26 cellular contexts compared by ENCODE assay signal in the genomic region with DNA sequence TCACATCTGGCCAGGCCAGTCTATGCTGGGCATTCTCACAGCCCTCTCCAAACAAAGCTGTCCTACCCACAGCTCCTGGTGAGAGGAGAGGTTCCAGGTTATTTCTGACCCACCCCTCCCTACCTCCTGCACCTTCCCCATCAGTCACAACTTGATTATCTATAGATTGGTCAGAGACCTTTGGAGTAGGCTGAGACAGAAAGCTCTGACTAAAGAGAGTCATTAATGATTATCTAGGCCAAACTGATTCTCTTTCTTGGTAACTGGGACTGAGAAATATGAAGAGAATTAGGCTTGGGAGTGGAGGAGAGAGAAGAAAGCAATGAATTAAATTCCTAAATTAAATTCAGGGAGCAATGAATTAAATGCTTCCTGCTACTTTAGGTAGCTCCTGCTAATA. TPM values are rescaled to one million over a fixed set of nuclear protein-coding genes. Genes with fewer than 3 reads are reported as not detected.
DNase-seq lines count a peak whose midpoint lies in the region; ATAC-seq, FAIRE-seq and TF ChIP-seq lines count a peak whose summit lies in the region.
"Had no signal": no experiment of that assay in that cellular context is flagged by ENCODE, and none has a peak within 500 bp of the region (broad histone marks: within the 10 kb centered on the region; RNA-seq: fewer than 3 reads in every experiment).

No MANE protein-coding gene starts in this region.

- ATAC-seq in HepG2: peak; percentile 88
- ATAC-seq: PC-3, Right ventricle myocardium inferior, SK-N-SH treated with all-trans-retinoic acid at 6 μM for 48 hours had no signal

- in situ Hi-C loops in Caki2 (cut with HindIII; ENCODE audit: low pct_unique_long_range_greater_than_20kb, low sequenced_read_pairs): no loop called here
- in situ Hi-C loops in HepG2 (cut with HindIII; ENCODE audit: extremely low pct_ligation_motif_present, low pct_unique_long_range_greater_than_20kb): no loop called here

- no peak overlapping the region for H2BK120ac ChIP-seq in H1 (replicated peaks; ENCODE audit: low read depth, low read length)

- TF ChIP-seq CTCF in H1 (IDR thresholded peaks at IDR 0.05; ENCODE audit: control extremely low read depth in 1 of 3, insufficient read depth in 1 of 3, low read depth in 1 of 3, low read length in 3 of 3) (no peak), HepG2 (CRISPR knock-in tag; IDR thresholded peaks at IDR 0.05) (no peak), parathyroid adenoma (IDR thresholded peaks at IDR 0.05) (no peak), vagina (IDR thresholded peaks at IDR 0.05) (no peak)

- DNase-seq in Caki2 (ENCODE audit: low read depth): peak; percentile 34
- DNase-seq in H1 (ENCODE audit: low read depth in 1 of 2, low spot score in 2 of 2): no peak
- DNase-seq in HepG2 (ENCODE audit: low spot score): no peak
- no peak for DNase-seq in DMS153 treated with DMSO at 0.1 percent for 48 hours (lab: John Stamatoyannopoulos, UW; ENCODE audit: unreplicated experiment)
- DNase-seq in GM03348 (ENCODE audit: low spot score): no peak
- no peak for DNase-seq in vagina (ENCODE audit: extremely low spot score in 2 of 2)
- no peak for DNase-seq in T-helper 2 cell
- DNase-seq: 8988T; DMS153; H7; IMR-90; KG1; MM.1S; NCI-H2029; NCI-H446; NCI-H524 treated with DMSO at 0.1 percent for 48 hours; NCI-H774; NK-92 treated with Interleukin-12 subunit alpha and Interleukin-12 subunit beta, amount 100 ng/mL, for 24 hours; PC-3; SJCRH30 had no signal

- no peak overlapping the region for H4K91ac ChIP-seq in H1 (replicated peaks; ENCODE audit: insufficient read length, low read length)

- no peaks in the 10 kb centered on the region for H3K9me3 ChIP-seq in H1 (ENCODE audit: insufficient read depth in 2 of 2, low read depth in 1 of 2, low read length in 1 of 2)
- H3K9me3 ChIP-seq in HepG2 (ENCODE audit: low read length): no peaks in the 10 kb centered on the region
- H3K9me3 ChIP-seq in parathyroid adenoma (ENCODE audit: control insufficient read depth, low read length): no peaks in the 10 kb centered on the region
- H3K9me3 ChIP-seq in vagina: no peaks in the 10 kb centered on the region
- H3K9me3 ChIP-seq: SJCRH30 had no signal

- no peaks in the 10 kb centered on the region for H3K36me3 ChIP-seq in H1 (ENCODE audit: control insufficient read depth in 2 of 4, insufficient read depth in 4 of 4, low read length in 3 of 4)
- H3K36me3 ChIP-seq in HepG2 (replicated peaks in 1 of 2; ENCODE audit: control insufficient read depth in 1 of 2, insufficient read depth in 2 of 2, low read length in 2 of 2): no peaks in the 10 kb centered on the region
- no peaks in the 10 kb centered on the region for H3K36me3 ChIP-seq in parathyroid adenoma (ENCODE audit: control insufficient read depth, insufficient read depth, low read length)
- H3K36me3 ChIP-seq in vagina: no peaks in the 10 kb centered on the region
- H3K36me3 ChIP-seq: SJCRH30 had no signal

- no peak overlapping the region for H3K9ac ChIP-seq in H1 (replicated peaks in 1 of 4; ENCODE audit: extremely low read depth in 1 of 4, low read depth in 3 of 4, low read length in 3 of 4)
- no peak overlapping the region for H3K9ac ChIP-seq in HepG2 (ENCODE audit: insufficient read depth, low read depth, low read length)
- no peak overlapping the region for H3K9ac ChIP-seq in parathyroid adenoma

- no peak overlapping the region for H3K4me3 ChIP-seq in H1 (ENCODE audit: extremely low read depth in 1 of 4, insufficient read depth in 2 of 4, low read depth in 3 of 4, low read length in 4 of 4)
- no peak overlapping the region for H3K4me3 ChIP-seq in HepG2 (replicated peaks in 1 of 3; ENCODE audit: insufficient read depth in 1 of 3, low read depth in 2 of 3, low read length in 3 of 3)
- no peak overlapping the region for H3K4me3 ChIP-seq in parathyroid adenoma (ENCODE audit: low read depth, low read length)
- no peak overlapping the region for H3K4me3 ChIP-seq in vagina
- H3K4me3 ChIP-seq: SJCRH30 had no signal

- H3K27ac ChIP-seq in H1 (ENCODE audit: low read depth, low read length) (no peak overlapping the region), HepG2 (ENCODE audit: extremely low read length, insufficient read depth, low read length) (no peak overlapping the region), parathyroid adenoma (no peak overlapping the region), vagina (no peak overlapping the region)
- H3K27ac ChIP-seq: SJCRH30 had no signal

- H3K18ac ChIP-seq in H1 (ENCODE audit: extremely low read depth, low read length): no peak overlapping the region

- H3K23ac ChIP-seq in H1 (ENCODE audit: insufficient read length): no peak overlapping the region

- H4K20me1 ChIP-seq in H1 (replicated peaks in 1 of 2; ENCODE audit: control insufficient read depth in 1 of 2, insufficient read depth in 2 of 2, low read length in 2 of 2) (no peaks in the 10 kb centered on the region), HepG2 (ENCODE audit: insufficient read depth, low read length) (no peaks in the 10 kb centered on the region)

- POLR2A ChIA-PET in H1 (lab: Charles Lee; ENCODE audit: partially characterized antibody): interaction anchor here (1.0 kb wide), 1 partner anchor 19 kb away, joined by 3 read pairs; a partner anchor contains a TSS
- POLR2A ChIA-PET in HepG2 (lab: Yijun Ruan, JAX): no interaction called here

- no peak overlapping the region for H2BK12ac ChIP-seq in H1 (ENCODE audit: low read depth, low read length)

- no peak overlapping the region for H2BK15ac ChIP-seq in H1 (ENCODE audit: low read length)

- H3K4me1 ChIP-seq in H1 (replicated peaks in 1 of 4; ENCODE audit: control insufficient read depth in 3 of 4, insufficient read depth in 4 of 4, low read length in 3 of 4) (peaks cover 0 to 2% (median 2%) of the 10 kb centered on the region in 4 experiments; a peak in 4 of 7 replicates), HepG2 (ENCODE audit: insufficient read depth, low read length) (peaks cover 16% of the 10 kb centered on the region), parathyroid adenoma (no peaks in the 10 kb centered on the region), vagina (no peaks in the 10 kb centered on the region)
- H3K4me1 ChIP-seq: SJCRH30 had no signal

- H3K56ac ChIP-seq in H1 (replicated peaks; ENCODE audit: insufficient read length, low read depth, low read length): no peak overlapping the region

- H3K4ac ChIP-seq in H1 (replicated peaks; ENCODE audit: insufficient read length, low read depth, low read length): no peak overlapping the region

- H3K27me3 ChIP-seq in H1 (replicated peaks in 1 of 4; ENCODE audit: control insufficient read depth in 3 of 4, extremely low read depth in 1 of 4, insufficient read depth in 3 of 4, low read length in 3 of 4): no peaks in the 10 kb centered on the region
- peaks cover 4 to 22% of the 10 kb centered on the region in 2 experiments; a peak in 4 of 5 replicates for H3K27me3 ChIP-seq in HepG2 (ENCODE audit: control insufficient read depth in 1 of 2, insufficient read depth in 2 of 2, low read length in 2 of 2)
- no peaks in the 10 kb centered on the region for H3K27me3 ChIP-seq in parathyroid adenoma (ENCODE audit: control insufficient read depth, insufficient read depth, low read length)
- no peaks in the 10 kb centered on the region for H3K27me3 ChIP-seq in vagina

- H3K23me2 ChIP-seq in H1 (ENCODE audit: low read depth, low read length): no peaks in the 10 kb centered on the region

- H2BK5ac ChIP-seq in H1 (ENCODE audit: low read depth, low read length): no peak overlapping the region

- TF ChIP-seq POLR2A in H1 (IDR thresholded peaks at IDR 0.05; ENCODE audit: control extremely low read depth in 1 of 2, low read depth in 2 of 2, low read length in 2 of 2) (no peak), HepG2 (IDR thresholded peaks at IDR 0.05; ENCODE audit: insufficient read depth in 1 of 2, low read depth in 2 of 2, low read length in 2 of 2) (no peak), vagina (IDR thresholded peaks at IDR 0.05) (no peak)

- BruUV-seq in HepG2 (replicated peaks; lab: Mats Ljungman, UMichigan): no TSS peak

- H3K79me2 ChIP-seq in H1 (ENCODE audit: control insufficient read depth in 1 of 2, insufficient read depth in 2 of 2, low read length in 2 of 2) (no peaks in the 10 kb centered on the region), HepG2 (ENCODE audit: insufficient read depth, low read length) (no peaks in the 10 kb centered on the region), parathyroid adenoma (no peaks in the 10 kb centered on the region)

- CTCF ChIA-PET in H1 (lab: Charles Lee; ENCODE audit: partially characterized antibody): interaction anchor here (2.1 kb wide), 1 partner anchor 47 kb away, joined by 6 read pairs; no protein-coding TSS in a partner anchor
- CTCF ChIA-PET in HepG2 (lab: Yijun Ruan, JAX; ENCODE audit: low intra/inter-chr PET ratio, low total read pairs): no interaction called here

- no peak overlapping the region for H4K8ac ChIP-seq in H1 (ENCODE audit: extremely low read depth, insufficient read depth, low read length)

- TF ChIP-seq RAD21 in H1 (IDR thresholded peaks at IDR 0.05 in 1 of 2, conservative IDR thresholded peaks at IDR 0.05 in 1 of 2; ENCODE audit: low read depth in 2 of 2, low read length in 2 of 2) (no peak), HepG2 (CRISPR knock-in tag; IDR thresholded peaks at IDR 0.05) (no peak)

- H3K4me2 ChIP-seq in H1 (ENCODE audit: insufficient read depth in 1 of 2, low read depth in 2 of 2, low read length in 2 of 2) (no peak overlapping the region), HepG2 (ENCODE audit: low read depth, low read length) (no peak overlapping the region), parathyroid adenoma (ENCODE audit: low read length) (no peak overlapping the region)

- H3K14ac ChIP-seq in H1 (ENCODE audit: insufficient read length): no peak overlapping the region

- no peak overlapping the region for H2AK5ac ChIP-seq in H1 (ENCODE audit: low read depth, low read length)

- intact Hi-C loops in HepG2 (cut with micrococcal nuclease; ENCODE audit: unreplicated experiment) (no loop called here), vagina (cut with DNase I) (no loop called here)

- H4K5ac ChIP-seq in H1 (ENCODE audit: insufficient read length, low read depth, low read length): no peak overlapping the region

- TF ChIP-seq EP300 in H1 (IDR thresholded peaks at IDR 0.05; ENCODE audit: borderline replicate concordance in 1 of 2, low read depth in 2 of 2, low read length in 2 of 2): no peak
- no peak for TF ChIP-seq EP300 in HepG2 (IDR thresholded peaks at IDR 0.05; ENCODE audit: low read depth in 2 of 2, low read length in 2 of 2)
- TF ChIP-seq EP300 in HepG2 (CRISPR knock-in tag; IDR thresholded peaks at IDR 0.05; ENCODE audit: borderline replicate concordance): no peak

- H2AFZ ChIP-seq in H1 (ENCODE audit: low read length) (peak overlapping the region; percentile 27; the same call in 1 of the 2 replicates), HepG2 (ENCODE audit: low read length) (no peak overlapping the region), parathyroid adenoma (peak overlapping the region; percentile 12)

- no peak overlapping the region for H2BK20ac ChIP-seq in H1 (ENCODE audit: low read length)

- FAIRE-seq in H1 (lab: Jason Lieb, UNC) (no peak), HepG2 (lab: Jason Lieb, UNC) (peak; percentile 12)

- no peaks in the 10 kb centered on the region for H3K79me1 ChIP-seq in H1 (ENCODE audit: low read depth, low read length)

RNA-seq across cellular contexts. Expression of a gene that starts 1.4 kb away (rescaled TPM):
- total RNA-seq in Caki2 (2014; rRNA removed; shearing (Covaris generic); ENCODE audit: low replicate concordance): 3.1 and 6.8 TPM in 2 replicates
- total RNA-seq in H1 (2021; fragmentation: NEBNext Ultra II Directional; extraction: Animal tissue kit (Norgen Biotek cat#: 25700)): 0.61 and 0.75 TPM in 2 replicates
- polyA plus RNA-seq in H1 (2011; rRNA removed) (0.08 and 0.09 TPM in 2 replicates), HepG2 (2011; rRNA removed) (not detected in 2 replicates)
- polyA plus RNA-seq in H1 (2011; cell fraction: cytosol; rRNA removed): 0.21 TPM
- polyA plus RNA-seq in H1 (2011; cell fraction: nucleus; rRNA removed): 0.07 TPM
- 0.10 to 0.93 TPM (median 0.25 TPM) in 3 of 4 replicates, not detected in the other for polyA plus RNA-seq in H1 (2012, experiment 1 of 2)
- not detected for polyA plus RNA-seq in H1 (2012, experiment 2 of 2)
- polyA plus RNA-seq in H1 (2013, experiment 1 of 2): 0.85 TPM
- 0.72 TPM for polyA plus RNA-seq in H1 (2013, experiment 2 of 2)
- polyA minus RNA-seq in H1 (2011; rRNA and poly(A)+ RNA removed): 0.29 TPM in 1 of 2 replicates, not detected in the other
- polyA minus RNA-seq in H1 (2011; cell fraction: cytosol; rRNA and poly(A)+ RNA removed): not detected
- not detected for polyA minus RNA-seq in H1 (2011; cell fraction: nucleus; rRNA and poly(A)+ RNA removed)
- total RNA-seq in HepG2 (2016; rRNA removed; fragmentation: Illumina TruSeq; extraction: Trizol) (not detected in 2 replicates), vagina (not detected)
- not detected in 2 replicates for total RNA-seq in HepG2 (2016; cell fraction: cytosol; rRNA removed; fragmentation: Illumina TruSeq; extraction: Trizol; ENCODE audit: low read depth)
- total RNA-seq in HepG2 (2016; cell fraction: insoluble cytoplasmic fraction; rRNA removed; fragmentation: Illumina TruSeq; extraction: Trizol): not detected in 2 replicates
- not detected in 2 replicates for total RNA-seq in HepG2 (2016; cell fraction: membrane; rRNA removed; fragmentation: Illumina TruSeq; extraction: Trizol)
- not detected in 2 replicates for total RNA-seq in HepG2 (2016; cell fraction: nucleus; rRNA removed; fragmentation: Illumina TruSeq; extraction: Trizol)
- polyA plus RNA-seq in HepG2 (2011; cell fraction: cytosol; rRNA removed): not detected in 2 replicates
- not detected in 2 replicates for polyA plus RNA-seq in HepG2 (2011; cell fraction: nucleus; rRNA removed)
- polyA plus RNA-seq in HepG2 (2012): not detected in 2 replicates
- polyA plus RNA-seq in HepG2 (2016; cell fraction: cytosol; fragmentation: Illumina TruSeq; extraction: Trizol; ENCODE audit: low read depth): not detected in 2 replicates
- not detected in 2 replicates for polyA plus RNA-seq in HepG2 (2016; cell fraction: insoluble cytoplasmic fraction; fragmentation: Illumina TruSeq; extraction: Trizol; ENCODE audit: low read depth)
- not detected in 2 replicates for polyA plus RNA-seq in HepG2 (2016; cell fraction: membrane; fragmentation: Illumina TruSeq; extraction: Trizol; ENCODE audit: low read depth)
- not detected in 2 replicates for polyA plus RNA-seq in HepG2 (2016; cell fraction: nucleus; fragmentation: Illumina TruSeq; extraction: Trizol; ENCODE audit: insufficient read depth, low read depth)
- not detected in 2 replicates for polyA minus RNA-seq in HepG2 (2011; rRNA and poly(A)+ RNA removed; ENCODE audit: low replicate concordance)
- polyA minus RNA-seq in HepG2 (2011; cell fraction: cytosol; rRNA and poly(A)+ RNA removed): not detected in 2 replicates
- not detected in 2 replicates for polyA minus RNA-seq in HepG2 (2011; cell fraction: nucleus; rRNA and poly(A)+ RNA removed)
- total RNA-seq: HT1080, IMR-90, PC-3, RPMI7951, SJCRH30 had no signal
- polyA plus RNA-seq: BJ, IMR-90 had no signal

RNA-seq across cellular contexts. Expression of a gene that starts 18.7 kb away (rescaled TPM):
- total RNA-seq in Caki2 (2014; rRNA removed; shearing (Covaris generic); ENCODE audit: low replicate concordance): 45.1 and 56.3 TPM in 2 replicates
- total RNA-seq in H1 (2021; fragmentation: NEBNext Ultra II Directional; extraction: Animal tissue kit (Norgen Biotek cat#: 25700)): 131 and 142 TPM in 2 replicates
- polyA plus RNA-seq in H1 (2011; rRNA removed): 20.2 and 30.7 TPM in 2 replicates
- 50.9 TPM for polyA plus RNA-seq in H1 (2011; cell fraction: cytosol; rRNA removed)
- polyA plus RNA-seq in H1 (2011; cell fraction: nucleus; rRNA removed): 21.9 TPM
- polyA plus RNA-seq in H1 (2012, experiment 1 of 2): 115 to 150 TPM (median 137 TPM) in 4 replicates
- 13.7 TPM for polyA plus RNA-seq in H1 (2012, experiment 2 of 2)
- 98.1 TPM for polyA plus RNA-seq in H1 (2013, experiment 1 of 2)
- 101 TPM for polyA plus RNA-seq in H1 (2013, experiment 2 of 2)
- polyA minus RNA-seq in H1 (2011; rRNA and poly(A)+ RNA removed): 32.3 and 46.0 TPM in 2 replicates
- 32.1 TPM for polyA minus RNA-seq in H1 (2011; cell fraction: cytosol; rRNA and poly(A)+ RNA removed)
- 83.3 TPM for polyA minus RNA-seq in H1 (2011; cell fraction: nucleus; rRNA and poly(A)+ RNA removed)
- total RNA-seq in HepG2 (2016; rRNA removed; fragmentation: Illumina TruSeq; extraction: Trizol): 127 and 168 TPM in 2 replicates
- 29.3 and 32.5 TPM in 2 replicates for total RNA-seq in HepG2 (2016; cell fraction: cytosol; rRNA removed; fragmentation: Illumina TruSeq; extraction: Trizol; ENCODE audit: low read depth)
- 131 and 158 TPM in 2 replicates for total RNA-seq in HepG2 (2016; cell fraction: insoluble cytoplasmic fraction; rRNA removed; fragmentation: Illumina TruSeq; extraction: Trizol)
- 43.0 and 52.4 TPM in 2 replicates for total RNA-seq in HepG2 (2016; cell fraction: membrane; rRNA removed; fragmentation: Illumina TruSeq; extraction: Trizol)
- 127 and 130 TPM in 2 replicates for total RNA-seq in HepG2 (2016; cell fraction: nucleus; rRNA removed; fragmentation: Illumina TruSeq; extraction: Trizol)
- polyA plus RNA-seq in HepG2 (2011; rRNA removed): 34.6 and 43.5 TPM in 2 replicates
- 18.5 and 25.3 TPM in 2 replicates for polyA plus RNA-seq in HepG2 (2011; cell fraction: cytosol; rRNA removed)
- 28.3 and 35.1 TPM in 2 replicates for polyA plus RNA-seq in HepG2 (2011; cell fraction: nucleus; rRNA removed)
- 73.1 and 98.6 TPM in 2 replicates for polyA plus RNA-seq in HepG2 (2012)
- 23.9 and 24.7 TPM in 2 replicates for polyA plus RNA-seq in HepG2 (2016; cell fraction: cytosol; fragmentation: Illumina TruSeq; extraction: Trizol; ENCODE audit: low read depth)
- polyA plus RNA-seq in HepG2 (2016; cell fraction: insoluble cytoplasmic fraction; fragmentation: Illumina TruSeq; extraction: Trizol; ENCODE audit: low read depth): 212 and 228 TPM in 2 replicates
- polyA plus RNA-seq in HepG2 (2016; cell fraction: membrane; fragmentation: Illumina TruSeq; extraction: Trizol; ENCODE audit: low read depth): 29.4 and 33.5 TPM in 2 replicates
- polyA plus RNA-seq in HepG2 (2016; cell fraction: nucleus; fragmentation: Illumina TruSeq; extraction: Trizol; ENCODE audit: insufficient read depth, low read depth): 131 and 136 TPM in 2 replicates
- polyA minus RNA-seq in HepG2 (2011; rRNA and poly(A)+ RNA removed; ENCODE audit: low replicate concordance): 17.7 and 44.6 TPM in 2 replicates
- 18.0 and 20.6 TPM in 2 replicates for polyA minus RNA-seq in HepG2 (2011; cell fraction: cytosol; rRNA and poly(A)+ RNA removed)
- polyA minus RNA-seq in HepG2 (2011; cell fraction: nucleus; rRNA and poly(A)+ RNA removed): 170 and 179 TPM in 2 replicates
- total RNA-seq in vagina: 96.3 TPM

RNA-seq across cellular contexts. Expression of a gene that starts 37.2 kb away (rescaled TPM):
- not detected in 2 replicates for total RNA-seq in Caki2 (2014; rRNA removed; shearing (Covaris generic); ENCODE audit: low replicate concordance)
- not detected in 2 replicates for total RNA-seq in H1 (2021; fragmentation: NEBNext Ultra II Directional; extraction: Animal tissue kit (Norgen Biotek cat#: 25700))
- polyA plus RNA-seq in H1 (2011; rRNA removed) (not detected in 2 replicates), HepG2 (2011; rRNA removed) (not detected in 2 replicates)
- not detected for polyA plus RNA-seq in H1 (2011; cell fraction: cytosol; rRNA removed)
- not detected for polyA plus RNA-seq in H1 (2011; cell fraction: nucleus; rRNA removed)
- polyA plus RNA-seq in H1 (2012, experiment 1 of 2): not detected in 4 replicates
- polyA plus RNA-seq in H1 (2012, experiment 2 of 2): not detected
- not detected for polyA plus RNA-seq in H1 (2013, experiment 1 of 2)
- polyA plus RNA-seq in H1 (2013, experiment 2 of 2): not detected
- polyA minus RNA-seq in H1 (2011; rRNA and poly(A)+ RNA removed): not detected in 2 replicates
- polyA minus RNA-seq in H1 (2011; cell fraction: cytosol; rRNA and poly(A)+ RNA removed): not detected
- not detected for polyA minus RNA-seq in H1 (2011; cell fraction: nucleus; rRNA and poly(A)+ RNA removed)
- total RNA-seq in HepG2 (2016; rRNA removed; fragmentation: Illumina TruSeq; extraction: Trizol) (not detected in 2 replicates), vagina (1.5 TPM)
- not detected in 2 replicates for total RNA-seq in HepG2 (2016; cell fraction: cytosol; rRNA removed; fragmentation: Illumina TruSeq; extraction: Trizol; ENCODE audit: low read depth)
- not detected in 2 replicates for total RNA-seq in HepG2 (2016; cell fraction: insoluble cytoplasmic fraction; rRNA removed; fragmentation: Illumina TruSeq; extraction: Trizol)
- total RNA-seq in HepG2 (2016; cell fraction: membrane; rRNA removed; fragmentation: Illumina TruSeq; extraction: Trizol): not detected in 2 replicates
- not detected in 2 replicates for total RNA-seq in HepG2 (2016; cell fraction: nucleus; rRNA removed; fragmentation: Illumina TruSeq; extraction: Trizol)
- polyA plus RNA-seq in HepG2 (2011; cell fraction: cytosol; rRNA removed): not detected in 2 replicates
- not detected in 2 replicates for polyA plus RNA-seq in HepG2 (2011; cell fraction: nucleus; rRNA removed)
- polyA plus RNA-seq in HepG2 (2012): not detected in 2 replicates
- polyA plus RNA-seq in HepG2 (2016; cell fraction: cytosol; fragmentation: Illumina TruSeq; extraction: Trizol; ENCODE audit: low read depth): not detected in 2 replicates
- not detected in 2 replicates for polyA plus RNA-seq in HepG2 (2016; cell fraction: insoluble cytoplasmic fraction; fragmentation: Illumina TruSeq; extraction: Trizol; ENCODE audit: low read depth)
- not detected in 2 replicates for polyA plus RNA-seq in HepG2 (2016; cell fraction: membrane; fragmentation: Illumina TruSeq; extraction: Trizol; ENCODE audit: low read depth)
- not detected in 2 replicates for polyA plus RNA-seq in HepG2 (2016; cell fraction: nucleus; fragmentation: Illumina TruSeq; extraction: Trizol; ENCODE audit: insufficient read depth, low read depth)
- not detected in 2 replicates for polyA minus RNA-seq in HepG2 (2011; rRNA and poly(A)+ RNA removed; ENCODE audit: low replicate concordance)
- not detected in 2 replicates for polyA minus RNA-seq in HepG2 (2011; cell fraction: cytosol; rRNA and poly(A)+ RNA removed)
- polyA minus RNA-seq in HepG2 (2011; cell fraction: nucleus; rRNA and poly(A)+ RNA removed): not detected in 2 replicates
- total RNA-seq: H7, HT1080, IMR-90, PC-3, Right ventricle myocardium inferior, RPMI7951, SJCRH30 had no signal
- polyA plus RNA-seq: BJ, IMR-90 had no signal
